In genomic region chr17:83083368-83084201, GRCh38 we compare ENCODE assay signal across 8 cellular contexts. TPM values are rescaled to one million over a fixed set of nuclear protein-coding genes. Genes with fewer than 3 reads are reported as not detected.
DNase-seq lines count a peak whose midpoint lies in the region; ATAC-seq and TF ChIP-seq lines count a peak whose summit lies in the region.

No MANE protein-coding gene starts in this region.

- no peaks in the 10 kb centered on the region for H3K9me3 ChIP-seq in HUES64 (ENCODE audit: insufficient read depth, low read depth, low read length)
- no peaks in the 10 kb centered on the region for H3K9me3 ChIP-seq in fibroblast of lung (ENCODE audit: control insufficient read depth, insufficient read depth, low read depth, low read length)
- no peaks in the 10 kb centered on the region for H3K9me3 ChIP-seq in psoas muscle

- WGBS in HUES64, result 69% methylated on average over 25 of the region's 25 CpGs
- 61 to 72% (median 63%) methylated on average over 25 of the region's 25 CpGs for WGBS in psoas muscle, 3 donors

- H4K20me1 ChIP-seq in fibroblast of lung (ENCODE audit: control insufficient read depth, extremely low read depth, insufficient read depth, low read length), result peaks cover 3% of the 10 kb centered on the region

- H3K36me3 ChIP-seq in HUES64 (ENCODE audit: insufficient read depth, low read length), result 0 out of 2 replicates have a peak, but pooled peaks cover 2% of the 10 kb centered on the region
- peaks cover 13% of the 10 kb centered on the region for H3K36me3 ChIP-seq in fibroblast of lung (ENCODE audit: control insufficient read depth, insufficient read depth, low read length)
- no peaks in the 10 kb centered on the region for H3K36me3 ChIP-seq in psoas muscle (ENCODE audit: insufficient read depth in 1 of 2, low read depth in 1 of 2)

- DNase-seq in A172 (ENCODE audit: low spot score), result peak; percentile 99
- peak; percentile 81 for DNase-seq in activated CD8-positive, alpha-beta memory T cell treated with anti-CD3 and anti-CD28 coated beads, Interleukin-2, amount 50 U/mL, for 48 hours
- peak; percentile 97 to 99 for DNase-seq in fibroblast of lung (ENCODE audit: low read depth in 2 of 2)
- peak in 1 of 2 donors; percentile 72 for DNase-seq in psoas muscle
- no peak for DNase-seq in HuH-7.5 (ENCODE audit: low spot score)
- DNase-seq in anterior cingulate cortex (lab: John Stamatoyannopoulos, UW), result no peak
- no peak for DNase-seq in NCI-H187 treated with DMSO at 0.1 percent for 48 hours (lab: John Stamatoyannopoulos, UW)

- peak in 1 of 4 donors; percentile 16 for ATAC-seq in psoas muscle

- intact Hi-C loops in psoas muscle (cut with DNase I), result no loop called here

- H3K4me2 ChIP-seq in fibroblast of lung (ENCODE audit: extremely low read depth, insufficient read depth, low read length), result peak overlapping the region; percentile 80

- H3K27me3 ChIP-seq in HUES64 (ENCODE audit: insufficient read depth, low read length) (peaks cover 24% of the 10 kb centered on the region), fibroblast of lung (ENCODE audit: control insufficient read depth, insufficient read depth, low read length) (peaks cover 3% of the 10 kb centered on the region), psoas muscle (ENCODE audit: insufficient read depth in 3 of 3, low read length in 2 of 3) (peaks cover 0 to 14% (median 12%) of the 10 kb centered on the region in 3 donors)

- H3K9ac ChIP-seq in HUES64 (ENCODE audit: low read depth, low read length) (peak overlapping the region; percentile 5; the same call in 1 of the 2 replicates), fibroblast of lung (ENCODE audit: insufficient read depth, low read length) (peak overlapping the region; percentile 62)

- H3K27ac ChIP-seq in HUES64 (ENCODE audit: low read depth, low read length) (peak overlapping the region; percentile 47; the same call in 1 of the 2 replicates), fibroblast of lung (ENCODE audit: insufficient read depth, low read length) (peak overlapping the region; percentile 96), psoas muscle (peak overlapping the region; percentile 16)

- TF ChIP-seq CTCF in fibroblast of lung (conservative IDR thresholded peaks at IDR 0.05 in 1 of 2, IDR thresholded peaks at IDR 0.05 in 1 of 2; ENCODE audit: low read depth in 1 of 2, low read length in 2 of 2) (no peak), psoas muscle (IDR thresholded peaks at IDR 0.05) (no peak)

- peaks cover 69% of the 10 kb centered on the region for H3K79me2 ChIP-seq in fibroblast of lung (ENCODE audit: control insufficient read depth, insufficient read depth, low read length)

- no peak overlapping the region for H3K4me3 ChIP-seq in HUES64 (ENCODE audit: low read length)
- peak overlapping the region in 3 of 4 experiments; percentile 17 to 37 (median 33) for H3K4me3 ChIP-seq in fibroblast of lung (replicated peaks in 1 of 4; ENCODE audit: control extremely low read depth in 1 of 4, insufficient read depth in 1 of 4, low read depth in 3 of 4, low read length in 4 of 4)
- peak overlapping the region; percentile 36 for H3K4me3 ChIP-seq in psoas muscle

- H3K4me1 ChIP-seq in HUES64 (ENCODE audit: insufficient read depth, low read length) (peaks cover 13% of the 10 kb centered on the region), fibroblast of lung (ENCODE audit: control insufficient read depth, extremely low read depth, insufficient read depth, low read length) (peaks cover 24% of the 10 kb centered on the region), psoas muscle (peaks cover 1% of the 10 kb centered on the region)

- H2AFZ ChIP-seq in fibroblast of lung (ENCODE audit: low read length), result no peak overlapping the region

RNA-seq across cellular contexts. Expression of gene METRNL, which starts 4.2 kb away (rescaled TPM):
- total RNA-seq in A172 (2014; rRNA removed; shearing (Covaris generic)), result 125 and 190 TPM in 2 replicates
- 4.5 TPM for polyA plus RNA-seq in HUES64 (2013, experiment 1 of 2)
- polyA plus RNA-seq in HUES64 (2013, experiment 2 of 2), result 7.5 TPM
- total RNA-seq in fibroblast of lung (114 and 120 TPM in 2 replicates), psoas muscle (10 to 100 TPM in 3 of 4 donors, 1 to 10 TPM in 1; 9.3 to 24.0 (median 11.1) TPM)
- polyA plus RNA-seq in fibroblast of lung (27.0 TPM in 2 replicates), psoas muscle (10 to 100 TPM in 2 of 3 donors, 1 to 10 TPM in 1; 6.7 to 81.7 (median 12.3) TPM)
- polyA plus RNA-seq in fibroblast of lung (2012), result 64.9 and 78.1 TPM in 2 replicates
- polyA minus RNA-seq in fibroblast of lung (ENCODE audit: low replicate concordance), result 23.0 and 29.3 TPM in 2 replicates

Comparison
In these comparisons a context has a peak if more than half of its experiments do, and no peak if none do; other contexts are left out.
1. DNase-seq: peak in A172 (single experiment), activated CD8-positive, alpha-beta memory T cell treated with anti-CD3 and anti-CD28 coated beads, Interleukin-2, amount 50 U/mL, for 48 hours (single experiment) and fibroblast of lung (2 of 2); none in HuH-7.5 (single experiment), anterior cingulate cortex (0 of 58) and NCI-H187 treated with DMSO at 0.1 percent for 48 hours (single experiment).
2. H3K27ac ChIP-seq: peak in every context shown above with its lines; median percentile 96 in fibroblast of lung; 47 in HUES64; 16 in psoas muscle.